22 cellular contexts compared by ENCODE assay signal in the genomic region with DNA sequence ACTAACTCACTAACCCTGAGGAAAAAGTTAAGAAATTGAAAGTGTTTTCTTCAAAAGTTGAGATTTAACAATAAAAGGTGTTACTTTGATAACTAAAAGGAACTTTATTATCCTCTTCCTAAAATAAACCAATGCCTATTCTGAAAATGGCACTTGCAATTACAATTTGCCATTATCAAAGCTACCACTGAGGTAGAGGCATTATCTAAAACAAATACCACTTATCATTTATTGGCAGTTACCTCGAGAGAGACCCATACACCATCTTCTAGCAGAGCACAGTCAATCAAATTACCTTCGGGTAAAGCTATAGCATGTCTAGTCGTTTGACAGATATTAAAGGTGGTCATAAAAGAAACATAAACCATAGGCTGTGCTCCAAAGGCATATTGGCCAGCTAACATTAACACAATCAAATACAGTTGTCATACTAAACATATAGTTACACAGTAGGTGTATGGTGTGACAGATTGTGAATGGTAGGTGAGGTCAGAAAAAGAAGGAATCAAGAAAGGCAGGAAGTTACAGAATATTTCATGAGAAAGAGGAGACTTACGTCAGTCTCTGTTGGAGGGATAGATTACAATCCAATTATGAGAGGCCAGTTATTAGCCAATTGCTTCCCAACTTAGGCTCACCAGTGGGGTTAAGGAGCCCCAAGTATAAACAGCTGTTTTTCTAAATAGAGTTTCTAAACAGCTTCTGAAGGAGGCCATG. TPM values are rescaled to one million over a fixed set of nuclear protein-coding genes. Genes with fewer than 3 reads are reported as not detected.
DNase-seq lines count a peak whose midpoint lies in the region; ATAC-seq and TF ChIP-seq lines count a peak whose summit lies in the region.
"Had no signal": no experiment of that assay in that cellular context is flagged by ENCODE, and none has a peak within 500 bp of the region (broad histone marks: within the 10 kb centered on the region; RNA-seq: fewer than 3 reads in every experiment).

No MANE protein-coding gene starts in this region.

- H3K4me3 Mint-ChIP-seq in chondrocyte (ENCODE audit: unreplicated experiment), result no peak overlapping the region
- no peak overlapping the region for H3K4me3 Mint-ChIP-seq in stimulated activated naive CD8-positive, alpha-beta T cell treated with anti-CD3 and anti-CD28 coated beads, Interleukin-15, amount 100 ng/mL, for 72 hours

- no peaks in the 10 kb centered on the region for H3K4me1 ChIP-seq in cardiac muscle cell (ENCODE audit: low read depth)
- H3K4me1 ChIP-seq: BE2C had no signal

- TF ChIP-seq CTCF in cardiac muscle cell (IDR thresholded peaks at IDR 0.05; ENCODE audit: low read depth, low read length) (no peak), chondrocyte (IDR thresholded peaks at IDR 0.05) (no peak), neural cell (IDR thresholded peaks at IDR 0.05; ENCODE audit: poor library complexity, severe bottlenecking) (no peak)

- no peak overlapping the region for H3K4me3 ChIP-seq in cardiac muscle cell
- peak overlapping the region; percentile 22 for H3K4me3 ChIP-seq in neural cell (ENCODE audit: low read length)
- H3K4me3 ChIP-seq: SK-N-MC had no signal

- peaks cover 95% of the 10 kb centered on the region for H4K20me1 ChIP-seq in neural cell (ENCODE audit: insufficient read depth)

- H3K27ac ChIP-seq in cardiac muscle cell, result peak overlapping the region; percentile 59
- H3K27ac ChIP-seq in neural cell (ENCODE audit: low read length), result no peak overlapping the region
- H3K27ac ChIP-seq: RWPE1, SK-N-MC had no signal

- peaks cover 7% of the 10 kb centered on the region for H3F3A ChIP-seq in neural cell (ENCODE audit: insufficient read depth, low read length, poor library complexity, severe bottlenecking)

- no peaks in the 10 kb centered on the region for H3K9me2 ChIP-seq in neural cell (ENCODE audit: insufficient read depth, low read length)

- no peaks in the 10 kb centered on the region for H3K9me3 ChIP-seq in cardiac muscle cell (ENCODE audit: low read depth)
- no peaks in the 10 kb centered on the region for H3K9me3 ChIP-seq in neural cell (ENCODE audit: low read length)
- H3K9me3 ChIP-seq: BE2C had no signal

- no peaks in the 10 kb centered on the region for H3K27me3 Mint-ChIP-seq in chondrocyte (ENCODE audit: low read depth)
- no peaks in the 10 kb centered on the region for H3K27me3 Mint-ChIP-seq in stimulated activated naive CD8-positive, alpha-beta T cell treated with anti-CD3 and anti-CD28 coated beads, Interleukin-15, amount 100 ng/mL, for 72 hours

- peaks cover 53% of the 10 kb centered on the region for H3K4me1 Mint-ChIP-seq in chondrocyte (ENCODE audit: low read depth)
- no peaks in the 10 kb centered on the region for H3K4me1 Mint-ChIP-seq in stimulated activated naive CD8-positive, alpha-beta T cell treated with anti-CD3 and anti-CD28 coated beads, Interleukin-15, amount 100 ng/mL, for 72 hours

- intact Hi-C loops in Right ventricle myocardium superior (cut with DNase I), result no loop called here

- H3K27ac Mint-ChIP-seq in chondrocyte (ENCODE audit: unreplicated experiment), result peak overlapping the region; percentile 34
- H3K27ac Mint-ChIP-seq in stimulated activated naive CD8-positive, alpha-beta T cell treated with anti-CD3 and anti-CD28 coated beads, Interleukin-15, amount 100 ng/mL, for 72 hours, result no peak overlapping the region

- peaks cover 20% of the 10 kb centered on the region for H3K36me3 Mint-ChIP-seq in chondrocyte (ENCODE audit: low read depth)

- no peak for TF ChIP-seq RAD21 in neural cell (conservative IDR thresholded peaks at IDR 0.05)

- no peak for ATAC-seq in Right ventricle myocardium superior (ENCODE audit: poor library complexity)
- ATAC-seq in stimulated activated naive CD8-positive, alpha-beta T cell treated with anti-CD3 and anti-CD28 coated beads, Interleukin-15, amount 100 ng/mL, for 72 hours, result no peak
- ATAC-seq in HG02840 (IDR thresholded peaks at IDR 0.05; ENCODE audit: low FRiP score, unreplicated experiment), result no peak
- ATAC-seq: HCT116, Panc1 had no signal

- H3K36me3 ChIP-seq in cardiac muscle cell (peaks cover 51% of the 10 kb centered on the region), neural cell (ENCODE audit: insufficient read depth, low read length) (peaks cover 52% of the 10 kb centered on the region)
- H3K36me3 ChIP-seq: BE2C had no signal

- H3K4me2 ChIP-seq in neural cell (ENCODE audit: low read length), result peak overlapping the region; percentile 25

- no peak overlapping the region for H3K9ac ChIP-seq in neural cell (ENCODE audit: low read length)

- no peak overlapping the region for H2AFZ ChIP-seq in neural cell (ENCODE audit: low read depth, low read length)

- H3K9me3 Mint-ChIP-seq in chondrocyte (ENCODE audit: low read depth), result no peaks in the 10 kb centered on the region
- H3K9me3 Mint-ChIP-seq in stimulated activated naive CD8-positive, alpha-beta T cell treated with anti-CD3 and anti-CD28 coated beads, Interleukin-15, amount 100 ng/mL, for 72 hours, result no peaks in the 10 kb centered on the region

- H3K27me3 ChIP-seq in cardiac muscle cell (no peaks in the 10 kb centered on the region), neural cell (ENCODE audit: insufficient read depth, low read depth, low read length) (no peaks in the 10 kb centered on the region)
- H3K27me3 ChIP-seq: BE2C had no signal

- peaks cover 97% of the 10 kb centered on the region for H3K79me2 ChIP-seq in neural cell (replicated peaks; ENCODE audit: insufficient read depth, low read length)

- DNase-seq in cardiac muscle cell (ENCODE audit: low read depth in 1 of 2, low spot score in 1 of 2) (peak in 1 of 2 donors; percentile 43), Right ventricle myocardium superior (no peak), chondrocyte (ENCODE audit: low spot score) (no peak), cortex of kidney (lab: John Stamatoyannopoulos, UW) (no peak)
- DNase-seq in stimulated activated naive CD8-positive, alpha-beta T cell treated with anti-CD3 and anti-CD28 coated beads, Interleukin-15, amount 100 ng/mL, for 72 hours, result no peak
- DNase-seq: 8988T, ACHN, BE2C, MV-4-11, NCI-H1105, NCI-H146, NCI-H1930, NCI-H446 treated with DMSO at 0.1 percent for 48 hours, NCI-H526, SHP77 treated with DMSO at 0.1 percent for 48 hours had no signal

- no peak for TF ChIP-seq EP300 in neural cell (conservative IDR thresholded peaks at IDR 0.05; ENCODE audit: poor library complexity, severe bottlenecking)

TF ChIP-seq in neural cell, 6 proteins besides CTCF, POLR2A, EP300 and RAD21:
- TF ChIP-seq TAF1 (IDR thresholded peaks at IDR 0.05; ENCODE audit: low read depth), result no peak
- TF ChIP-seq SMC3 (conservative IDR thresholded peaks at IDR 0.05; ENCODE audit: poor library complexity), result no peak
- no peak for TF ChIP-seq POLR2AphosphoS5 (IDR thresholded peaks at IDR 0.05)
TF ChIP-seq in neural cell: peak in this region for 0.

RNA-seq across cellular contexts. Expression of gene VCAN, which starts 56.3 kb away (rescaled TPM):
- 414 and 618 TPM in 2 replicates for total RNA-seq in cardiac muscle cell
- 184 and 273 TPM in 2 replicates for polyA plus RNA-seq in cardiac muscle cell
- 24.1 TPM for total RNA-seq in Right ventricle myocardium superior
- total RNA-seq in chondrocyte, result 250 to 737 TPM (median 710 TPM) in 3 replicates
- polyA plus RNA-seq in neural cell, result 1,185 and 1,274 TPM in 2 replicates
- polyA minus RNA-seq in neural cell, result 3,969 and 5,103 TPM in 2 replicates
- total RNA-seq: HT-29 had no signal

Comparison
In these comparisons a context has a peak if more than half of its experiments do, and no peak if none do; other contexts are left out.
1. RNA of gene VCAN, which starts 56.3 kb away (total RNA-seq): 250 to 737 TPM in chondrocyte and 414 to 618 TPM in cardiac muscle cell; 24.1 TPM in Right ventricle myocardium superior (single experiment); every median in the first group is over 10 times any median in the second.